24 cellular contexts compared by ENCODE assay signal in the genomic region with DNA sequence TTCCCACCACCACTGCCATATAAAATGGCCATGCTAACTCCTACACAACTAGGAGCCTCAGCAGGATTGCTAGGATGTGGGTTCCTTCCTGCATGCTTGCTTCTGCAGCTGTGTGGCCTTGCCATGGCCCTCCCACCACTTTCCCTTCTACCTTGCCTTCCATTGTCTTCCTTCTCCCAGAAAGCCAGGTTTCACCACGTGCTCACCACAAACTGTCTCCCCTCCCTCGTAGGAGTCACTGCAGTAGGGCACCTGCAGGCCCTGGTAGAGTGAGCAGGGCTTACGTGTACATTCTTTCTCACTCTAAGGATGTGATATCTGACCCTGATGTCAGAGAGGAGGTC. TPM values are rescaled to one million over a fixed set of nuclear protein-coding genes. Genes with fewer than 3 reads are reported as not detected.
DNase-seq lines count a peak whose midpoint lies in the region; ATAC-seq and TF ChIP-seq lines count a peak whose summit lies in the region.
"Had no signal": no experiment of that assay in that cellular context is flagged by ENCODE, and none has a peak within 500 bp of the region (broad histone marks: within the 10 kb centered on the region; RNA-seq: fewer than 3 reads in every experiment).

No MANE protein-coding gene starts in this region.

- no peak overlapping the region for H3K4me3 Mint-ChIP-seq in type B pancreatic cell
- H3K4me3 Mint-ChIP-seq: CD4-positive, CD25-positive, alpha-beta regulatory T cell had no signal

- peaks cover 5% of the 10 kb centered on the region for H3K9me3 Mint-ChIP-seq in type B pancreatic cell
- H3K9me3 Mint-ChIP-seq: CD4-positive, CD25-positive, alpha-beta regulatory T cell had no signal

- no peak overlapping the region for H3K27ac ChIP-seq in HEK293 (ENCODE audit: extremely low read depth, low read depth, low read length)
- H3K27ac ChIP-seq in coronary artery, result no peak overlapping the region
- no peak overlapping the region for H3K27ac ChIP-seq in lower lobe of right lung
- H3K27ac ChIP-seq: BLaER1, SJSA1 had no signal

- CTCF ChIA-PET in HEK293 (lab: Yijun Ruan, JAX), result no interaction called here

- ATAC-seq in lower lobe of right lung (no peak), mucosa of descending colon (no peak)
- ATAC-seq: HCT116 had no signal

- no peak for TF ChIP-seq CTCF in HEK293 (tag by site-specific recombination; IDR thresholded peaks at IDR 0.05)
- no peak for TF ChIP-seq CTCF in coronary artery (IDR thresholded peaks at IDR 0.05)
- no peak for TF ChIP-seq CTCF in type B pancreatic cell (conservative IDR thresholded peaks at IDR 0.05)
- no peak for TF ChIP-seq CTCF in lower lobe of right lung (IDR thresholded peaks at IDR 0.05)
- no peak for TF ChIP-seq CTCF in mucosa of descending colon (IDR thresholded peaks at IDR 0.05)

- H3K4me1 ChIP-seq in HEK293 (ENCODE audit: control insufficient read depth, insufficient read depth, low read length) (no peaks in the 10 kb centered on the region), lower lobe of right lung (no peaks in the 10 kb centered on the region), mucosa of descending colon (ENCODE audit: low read depth) (peaks cover 43% of the 10 kb centered on the region)

- peaks cover 35% of the 10 kb centered on the region for H3K4me1 Mint-ChIP-seq in type B pancreatic cell (ENCODE audit: unreplicated experiment)
- H3K4me1 Mint-ChIP-seq: CD4-positive, CD25-positive, alpha-beta regulatory T cell had no signal

- peak overlapping the region; percentile 83 for H3K27ac Mint-ChIP-seq in type B pancreatic cell
- H3K27ac Mint-ChIP-seq: CD4-positive, CD25-positive, alpha-beta regulatory T cell had no signal

- POLR2A ChIA-PET in HEK293 (lab: Yijun Ruan, JAX), result no interaction called here

- no peaks in the 10 kb centered on the region for H3K9me3 ChIP-seq in HEK293 (ENCODE audit: control insufficient read depth, insufficient read depth, low read depth, low read length)
- no peaks in the 10 kb centered on the region for H3K9me3 ChIP-seq in lower lobe of right lung
- H3K9me3 ChIP-seq in mucosa of descending colon, result no peaks in the 10 kb centered on the region
- H3K9me3 ChIP-seq: BLaER1, SJSA1 had no signal

- intact Hi-C loops in lower lobe of right lung (cut with DNase I) (no loop called here), mucosa of descending colon (cut with DNase I, micrococcal nuclease) (loop anchor here in 1 of 2 donors (10.0 kb wide), 1 partner anchor 100 kb away; no protein-coding TSS in a partner anchor)

- DNase-seq in coronary artery (ENCODE audit: low spot score) (peak; percentile 21), mesenteric fat pad (ENCODE audit: low spot score) (peak; percentile 55), type B pancreatic cell (ENCODE audit: extremely low spot score, unreplicated experiment) (peak; percentile 49), lower lobe of right lung (no peak), mucosa of descending colon (no peak)
- no peak for DNase-seq in activated CD4-positive, alpha-beta T cell treated with anti-CD3 and anti-CD28 coated beads, Interleukin-2, amount 50 U/mL, for 4 hours
- DNase-seq: CD4-positive, CD25-positive, alpha-beta regulatory T cell; IMR-90; NCI-H1048; NCI-H1417; NCI-H1694; NCI-H2029 treated with DMSO at 0.1 percent for 48 hours; NCI-H2227 treated with DMSO at 0.1 percent for 48 hours; NCI-H526 treated with DMSO at 0.1 percent for 48 hours; Right ventricle myocardium superior; RPMI8226 had no signal

- H3K36me3 ChIP-seq in HEK293 (ENCODE audit: control insufficient read depth in 2 of 2, insufficient read depth in 1 of 2, low read length in 2 of 2), result peaks cover 0 to 16% of the 10 kb centered on the region in 2 experiments; a peak in 1 of 3 replicates
- H3K36me3 ChIP-seq in lower lobe of right lung, result no peaks in the 10 kb centered on the region
- H3K36me3 ChIP-seq in mucosa of descending colon (ENCODE audit: low read depth), result no peaks in the 10 kb centered on the region
- H3K36me3 ChIP-seq: BLaER1, SJSA1 had no signal

- peaks cover under 1% of the 10 kb centered on the region for H3K27me3 Mint-ChIP-seq in type B pancreatic cell

- H3K4me3 ChIP-seq in HEK293 (ENCODE audit: low read depth, low read length) (no peak overlapping the region), coronary artery (no peak overlapping the region), lower lobe of right lung (no peak overlapping the region), mucosa of descending colon (no peak overlapping the region)
- H3K4me3 ChIP-seq: BLaER1, SJSA1 had no signal

- no peaks in the 10 kb centered on the region for H3K27me3 ChIP-seq in lower lobe of right lung (ENCODE audit: low read depth)
- H3K27me3 ChIP-seq: BLaER1, SJSA1 had no signal

- H3K36me3 Mint-ChIP-seq in type B pancreatic cell, result peaks cover 15% of the 10 kb centered on the region
- H3K36me3 Mint-ChIP-seq: CD4-positive, CD25-positive, alpha-beta regulatory T cell had no signal

TF ChIP-seq in HEK293, 187 proteins besides CTCF, POLR2A, EP300 and RAD21:
- no peak for TF ChIP-seq SCRT1 (tag by site-specific recombination; IDR thresholded peaks at IDR 0.05; ENCODE audit: borderline replicate concordance)
- peak; percentile 30; the same call in 1 of the 2 replicates for TF ChIP-seq ZFHX2 (tag by site-specific recombination; conservative IDR thresholded peaks at IDR 0.05)
- no peak for TF ChIP-seq ZNF677 (tag by site-specific recombination; IDR thresholded peaks at IDR 0.05)
- TF ChIP-seq ZNF624 (tag by site-specific recombination; IDR thresholded peaks at IDR 0.05), result no peak
- peak; percentile 80 for TF ChIP-seq EGR2 (tag by site-specific recombination; IDR thresholded peaks at IDR 0.05; ENCODE audit: low read depth)
TF ChIP-seq in HEK293: peak in this region for 2.

RNA-seq across cellular contexts. Expression of gene C1orf226, which starts 3.7 kb away (rescaled TPM):
- 1.6 TPM for total RNA-seq in mesenteric fat pad
- 12.6 and 15.8 TPM in 2 replicates for total RNA-seq in type B pancreatic cell (ENCODE audit: low replicate concordance)
- 6.3 TPM for total RNA-seq in lower lobe of right lung
- total RNA-seq in mucosa of descending colon, result 10 to 100 TPM; 29.1 to 31.2 (median 30.0) TPM

RNA-seq across cellular contexts. Expression of gene SPATA46, which starts 8.6 kb away (rescaled TPM):
- total RNA-seq in mesenteric fat pad (not detected), type B pancreatic cell (ENCODE audit: low replicate concordance) (not detected in 2 replicates), lower lobe of right lung (not detected), mucosa of descending colon (not detected)
- total RNA-seq: CD4-positive, CD25-positive, alpha-beta regulatory T cell; Daoy; G401; H4; IMR-90; NCI-H460; Right ventricle myocardium superior; SJSA1 had no signal

RNA-seq across cellular contexts. Expression of gene SH2D1B, which starts 26.7 kb away (rescaled TPM):
- total RNA-seq in mesenteric fat pad (0.61 TPM), type B pancreatic cell (ENCODE audit: low replicate concordance) (not detected in 2 replicates), lower lobe of right lung (1.9 TPM), mucosa of descending colon (1 to 10 TPM in 2 of 3 donors, under 1 TPM in 1; 0.93 to 1.3 (median 1.0) TPM)
- total RNA-seq: CD4-positive, CD25-positive, alpha-beta regulatory T cell; G401; NCI-H460; SJSA1 had no signal

Comparison
In these comparisons a context has a peak if more than half of its experiments do, and no peak if none do; other contexts are left out.
1. DNase-seq: peak in coronary artery (single experiment), mesenteric fat pad (single experiment) and type B pancreatic cell (single experiment); none in lower lobe of right lung (single experiment), mucosa of descending colon (0 of 3) and activated CD4-positive, alpha-beta T cell treated with anti-CD3 and anti-CD28 coated beads, Interleukin-2, amount 50 U/mL, for 4 hours (0 of 2).